Comparison of ENCODE assay signal across 1 cellular context in genomic region chr4:109662786-109663185, GRCh38.
TF ChIP-seq lines count a peak whose summit lies in the region.

No MANE protein-coding gene starts in this region.

TF ChIP-seq in H1, 55 proteins besides CTCF, POLR2A, EP300 and RAD21:
- TF ChIP-seq BACH1 (IDR thresholded peaks at IDR 0.05; ENCODE audit: low read length) (no peak), CBX5 (IDR thresholded peaks at IDR 0.05; ENCODE audit: low read depth, low read length) (no peak), TCF12 (IDR thresholded peaks at IDR 0.05; ENCODE audit: low read depth, low read length) (no peak), RBBP5 (IDR thresholded peaks at IDR 0.05; ENCODE audit: borderline replicate concordance, low read depth, low read length) (no peak), CTBP2 (IDR thresholded peaks at IDR 0.05; ENCODE audit: borderline replicate concordance, insufficient read depth, insufficient read length, low read length) (no peak), BRCA1 (IDR thresholded peaks at IDR 0.05; ENCODE audit: low read depth, low read length) (no peak), CHD7 (IDR thresholded peaks at IDR 0.05; ENCODE audit: insufficient replicate concordance, low read length) (no peak), KDM5A (IDR thresholded peaks at IDR 0.05; ENCODE audit: low read length) (no peak), SP1 (IDR thresholded peaks at IDR 0.05; ENCODE audit: low read depth, low read length) (no peak), TBP (IDR thresholded peaks at IDR 0.05; ENCODE audit: low read depth, low read length) (no peak), JUND (IDR thresholded peaks at IDR 0.05; ENCODE audit: low read length) (no peak), RNF2 (IDR thresholded peaks at IDR 0.05; ENCODE audit: borderline replicate concordance, low read depth, low read length, missing control alignments, poor library complexity, severe bottlenecking) (no peak), E2F6 (IDR thresholded peaks at IDR 0.05) (no peak)
- TF ChIP-seq, protein P1, sequence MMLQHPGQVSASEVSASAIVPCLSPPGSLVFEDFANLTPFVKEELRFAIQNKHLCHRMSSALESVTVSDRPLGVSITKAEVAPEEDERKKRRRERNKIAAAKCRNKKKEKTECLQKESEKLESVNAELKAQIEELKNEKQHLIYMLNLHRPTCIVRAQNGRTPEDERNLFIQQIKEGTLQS (IDR thresholded peaks at IDR 0.05; ENCODE audit: insufficient read depth, low read depth, low read length): no peak
